Comparison of ENCODE assay signal across 21 cellular contexts in genomic region chr2:69227717-69228116, GRCh38.
"Had no signal": no experiment of that assay in that cellular context is flagged by ENCODE, and none has a peak within 500 bp of the region (broad histone marks: within the 10 kb centered on the region; RNA-seq: fewer than 3 reads in every experiment).

No MANE protein-coding gene starts in this region.

- H3K4me1 Mint-ChIP-seq: activated CD4-positive, alpha-beta T cell treated with anti-CD3 and anti-CD28 coated beads, Interleukin-2, amount 10 ng/mL, durations not matched to agents 24 days and 14 days; naive thymus-derived CD4-positive, alpha-beta T cell; stimulated activated naive CD8-positive, alpha-beta T cell treated with anti-CD3 and anti-CD28 coated beads, Interleukin-15, amount 100 ng/mL, for 72 hours had no signal

- ATAC-seq: activated CD8-positive, alpha-beta T cell treated with anti-CD3 and anti-CD28 coated beads, Interleukin-2, amount 10 ng/mL, durations not matched to agents 7 days and 5 days; activated T-cell treated with anti-CD3 and anti-CD28 coated beads, Interleukin-2, amount 50 U/mL, for 72 hours; foreskin keratinocyte; naive thymus-derived CD4-positive, alpha-beta T cell; stimulated activated naive CD8-positive, alpha-beta T cell treated with anti-CD3 and anti-CD28 coated beads, Interleukin-15, amount 100 ng/mL, for 72 hours; upper lobe of right lung had no signal

- H3K36me3 Mint-ChIP-seq: activated naive CD8-positive, alpha-beta T cell had no signal

- H3K4me3 ChIP-seq: lung, ovary, sigmoid colon, upper lobe of right lung had no signal

- H3K27ac ChIP-seq: foreskin keratinocyte, ovary, sigmoid colon, upper lobe of right lung had no signal

- H3K36me3 ChIP-seq: ovary, sigmoid colon, upper lobe of right lung had no signal

- H3K4me3 Mint-ChIP-seq: activated CD4-positive, alpha-beta T cell treated with anti-CD3 and anti-CD28 coated beads, Interleukin-2, amount 10 ng/mL, durations not matched to agents 24 days and 14 days; activated CD8-positive, alpha-beta T cell treated with anti-CD3 and anti-CD28 coated beads, Interleukin-2, amount 10 ng/mL, durations not matched to agents 7 days and 5 days; activated naive CD8-positive, alpha-beta T cell; activated T-cell treated with anti-CD3 and anti-CD28 coated beads, Interleukin-2, amount 50 U/mL, for 72 hours; brain; dendritic cell treated with granulocyte-macrophage colony-stimulating factor and Interleukin-4, amounts not matched to agents 40 ng/mL and 50 ng/mL, for 4 days; naive thymus-derived CD4-positive, alpha-beta T cell; stimulated activated naive CD8-positive, alpha-beta T cell treated with anti-CD3 and anti-CD28 coated beads, Interleukin-15, amount 100 ng/mL, for 72 hours had no signal

- DNase-seq: activated CD4-positive, alpha-beta T cell treated with anti-CD3 and anti-CD28 coated beads, Interleukin-2, amount 10 ng/mL, durations not matched to agents 24 days and 14 days; activated CD4-positive, CD25-positive, alpha-beta regulatory T cell; activated CD8-positive, alpha-beta memory T cell treated with anti-CD3 and anti-CD28 coated beads, Interleukin-2, amount 50 U/mL, for 48 hours; activated CD8-positive, alpha-beta T cell treated with anti-CD3 and anti-CD28 coated beads, Interleukin-2, amount 10 ng/mL, durations not matched to agents 7 days and 5 days; activated gamma-delta T cell; activated T-cell treated with anti-CD3 and anti-CD28 coated beads, Interleukin-2, amount 50 U/mL, for 72 hours; amygdala; effector memory CD4-positive, alpha-beta T cell; foreskin keratinocyte; naive thymus-derived CD4-positive, alpha-beta T cell; ovary; sigmoid colon; stimulated activated CD4-positive, alpha-beta T cell treated with anti-CD3 and anti-CD28 coated beads, Interleukin-1b, Interleukin-23, amount 100 ng/mL, for 48 hours; stimulated activated naive CD8-positive, alpha-beta T cell treated with anti-CD3 and anti-CD28 coated beads, Interleukin-15, amount 100 ng/mL, for 72 hours; upper lobe of right lung had no signal

- H3K27me3 Mint-ChIP-seq: stimulated activated naive CD8-positive, alpha-beta T cell treated with anti-CD3 and anti-CD28 coated beads, Interleukin-15, amount 100 ng/mL, for 72 hours had no signal

- H3K9me3 ChIP-seq: ovary, sigmoid colon, upper lobe of right lung had no signal

- H3K9me3 Mint-ChIP-seq: activated CD4-positive, alpha-beta T cell treated with anti-CD3 and anti-CD28 coated beads, Interleukin-2, amount 10 ng/mL, durations not matched to agents 24 days and 14 days; brain; dendritic cell treated with granulocyte-macrophage colony-stimulating factor and Interleukin-4, amounts not matched to agents 40 ng/mL and 50 ng/mL, for 4 days; stimulated activated naive CD8-positive, alpha-beta T cell treated with anti-CD3 and anti-CD28 coated beads, Interleukin-15, amount 100 ng/mL, for 72 hours had no signal

- H3K27ac Mint-ChIP-seq: activated CD4-positive, alpha-beta T cell treated with anti-CD3 and anti-CD28 coated beads, Interleukin-2, amount 10 ng/mL, durations not matched to agents 24 days and 14 days; activated CD8-positive, alpha-beta T cell treated with anti-CD3 and anti-CD28 coated beads, Interleukin-2, amount 10 ng/mL, durations not matched to agents 7 days and 5 days; activated naive CD8-positive, alpha-beta T cell; activated T-cell treated with anti-CD3 and anti-CD28 coated beads, Interleukin-2, amount 50 U/mL, for 72 hours; dendritic cell treated with granulocyte-macrophage colony-stimulating factor and Interleukin-4, amounts not matched to agents 40 ng/mL and 50 ng/mL, for 4 days; naive thymus-derived CD4-positive, alpha-beta T cell; stimulated activated naive CD8-positive, alpha-beta T cell treated with anti-CD3 and anti-CD28 coated beads, Interleukin-15, amount 100 ng/mL, for 72 hours had no signal

- H3K27me3 ChIP-seq: foreskin keratinocyte, ovary, sigmoid colon, upper lobe of right lung had no signal

- FAIRE-seq: islet of Langerhans, TTC549 had no signal
